19 cellular contexts compared by ENCODE assay signal in genomic region chr15:49024840-49025239, GRCh38. TPM values are rescaled to one million over a fixed set of nuclear protein-coding genes. Genes with fewer than 3 reads are reported as not detected.
A peak's percentile ranks its signal among the peaks of the same experiment; 100 is the strongest.
DNase-seq lines count a peak whose midpoint lies in the region; ATAC-seq lines count a peak whose summit lies in the region.
"Had no signal": no experiment of that assay in that cellular context is flagged by ENCODE, and none has a peak within 500 bp of the region (broad histone marks: within the 10 kb centered on the region; RNA-seq: fewer than 3 reads in every experiment).

No MANE protein-coding gene starts in this region.

- peak; percentile 50 for ATAC-seq in GM18858 (IDR thresholded peaks at IDR 0.05; ENCODE audit: unreplicated experiment)
- ATAC-seq in GM21381 (IDR thresholded peaks at IDR 0.05; ENCODE audit: unreplicated experiment) = peak; percentile 54
- ATAC-seq in HG02884 (IDR thresholded peaks at IDR 0.05; ENCODE audit: unreplicated experiment) = peak; percentile 59
- peak; percentile 66 for ATAC-seq in HG03575 (IDR thresholded peaks at IDR 0.05; ENCODE audit: extremely low read depth, insufficient number of reproducible peaks, low FRiP score, unreplicated experiment)
- ATAC-seq in HG03565 (IDR thresholded peaks at IDR 0.05; ENCODE audit: unreplicated experiment) = no peak
- ATAC-seq: psoas muscle, T-cell had no signal

- no peak for DNase-seq in NCI-H748 (lab: John Stamatoyannopoulos, UW; ENCODE audit: unreplicated experiment)
- DNase-seq in superior temporal gyrus (ENCODE audit: extremely low spot score) = no peak
- DNase-seq in SK-N-DZ (ENCODE audit: low spot score) = no peak
- DNase-seq: activated CD8-positive, alpha-beta memory T cell treated with anti-CD3 and anti-CD28 coated beads, Interleukin-2, amount 50 U/mL, for 4 hours; Calu3; effector CD4-positive, alpha-beta T cell; H9; hypothalamus; left ventricle myocardium inferior; NCI-H187 treated with DMSO at 0.1 percent for 48 hours; NCI-H524 treated with DMSO at 0.1 percent for 48 hours; psoas muscle; substantia nigra; T-cell had no signal

RNA-seq across cellular contexts. Expression of gene SECISBP2L, which starts 21.4 kb away (rescaled TPM):
- 7.3 and 8.4 TPM in 2 replicates for polyA plus RNA-seq in SK-N-DZ (2014; cell fraction: cytosol; rRNA removed)
- polyA plus RNA-seq in SK-N-DZ (2014; cell fraction: nucleus; rRNA removed) = 7.3 and 8.0 TPM in 2 replicates
